2 cellular contexts compared by ENCODE assay signal in genomic region chr2:133262888-133263287, GRCh38.
TF ChIP-seq lines count a peak whose summit lies in the region.

No MANE protein-coding gene starts in this region.

TF ChIP-seq in GM12878, 131 proteins besides CTCF, POLR2A, EP300 and RAD21:
- TF ChIP-seq HSF1 (IDR thresholded peaks at IDR 0.05; ENCODE audit: low read depth, low read length): no peak
- no peak for TF ChIP-seq PAX8 (IDR thresholded peaks at IDR 0.05)
- TF ChIP-seq MXI1 (IDR thresholded peaks at IDR 0.05; ENCODE audit: low read depth, low read length): no peak
- no peak for TF ChIP-seq ATF7 (IDR thresholded peaks at IDR 0.05; ENCODE audit: low read depth)
- TF ChIP-seq IKZF2 (IDR thresholded peaks at IDR 0.05): no peak
- TF ChIP-seq NBN (IDR thresholded peaks at IDR 0.05): no peak
- no peak for TF ChIP-seq RB1 (IDR thresholded peaks at IDR 0.05; ENCODE audit: borderline replicate concordance)
- TF ChIP-seq SMC3 (IDR thresholded peaks at IDR 0.05; ENCODE audit: borderline replicate concordance, low read length): peak; percentile 43; the same call in 1 of the 2 replicates

TF ChIP-seq in neural cell, 6 proteins besides CTCF, POLR2A, EP300 and RAD21 (continued from another document):
- TF ChIP-seq, protein P1, sequence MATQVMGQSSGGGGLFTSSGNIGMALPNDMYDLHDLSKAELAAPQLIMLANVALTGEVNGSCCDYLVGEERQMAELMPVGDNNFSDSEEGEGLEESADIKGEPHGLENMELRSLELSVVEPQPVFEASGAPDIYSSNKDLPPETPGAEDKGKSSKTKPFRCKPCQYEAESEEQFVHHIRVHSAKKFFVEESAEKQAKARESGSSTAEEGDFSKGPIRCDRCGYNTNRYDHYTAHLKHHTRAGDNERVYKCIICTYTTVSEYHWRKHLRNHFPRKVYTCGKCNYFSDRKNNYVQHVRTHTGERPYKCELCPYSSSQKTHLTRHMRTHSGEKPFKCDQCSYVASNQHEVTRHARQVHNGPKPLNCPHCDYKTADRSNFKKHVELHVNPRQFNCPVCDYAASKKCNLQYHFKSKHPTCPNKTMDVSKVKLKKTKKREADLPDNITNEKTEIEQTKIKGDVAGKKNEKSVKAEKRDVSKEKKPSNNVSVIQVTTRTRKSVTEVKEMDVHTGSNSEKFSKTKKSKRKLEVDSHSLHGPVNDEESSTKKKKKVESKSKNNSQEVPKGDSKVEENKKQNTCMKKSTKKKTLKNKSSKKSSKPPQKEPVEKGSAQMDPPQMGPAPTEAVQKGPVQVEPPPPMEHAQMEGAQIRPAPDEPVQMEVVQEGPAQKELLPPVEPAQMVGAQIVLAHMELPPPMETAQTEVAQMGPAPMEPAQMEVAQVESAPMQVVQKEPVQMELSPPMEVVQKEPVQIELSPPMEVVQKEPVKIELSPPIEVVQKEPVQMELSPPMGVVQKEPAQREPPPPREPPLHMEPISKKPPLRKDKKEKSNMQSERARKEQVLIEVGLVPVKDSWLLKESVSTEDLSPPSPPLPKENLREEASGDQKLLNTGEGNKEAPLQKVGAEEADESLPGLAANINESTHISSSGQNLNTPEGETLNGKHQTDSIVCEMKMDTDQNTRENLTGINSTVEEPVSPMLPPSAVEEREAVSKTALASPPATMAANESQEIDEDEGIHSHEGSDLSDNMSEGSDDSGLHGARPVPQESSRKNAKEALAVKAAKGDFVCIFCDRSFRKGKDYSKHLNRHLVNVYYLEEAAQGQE (IDR thresholded peaks at IDR 0.05; ENCODE audit: borderline replicate concordance): no peak
- TF ChIP-seq EZH2 (IDR thresholded peaks at IDR 0.05; ENCODE audit: borderline replicate concordance, insufficient read depth, low read length, poor library complexity, severe bottlenecking): no peak
